ENCODE assay signal across 15 cellular contexts in the genomic region with DNA sequence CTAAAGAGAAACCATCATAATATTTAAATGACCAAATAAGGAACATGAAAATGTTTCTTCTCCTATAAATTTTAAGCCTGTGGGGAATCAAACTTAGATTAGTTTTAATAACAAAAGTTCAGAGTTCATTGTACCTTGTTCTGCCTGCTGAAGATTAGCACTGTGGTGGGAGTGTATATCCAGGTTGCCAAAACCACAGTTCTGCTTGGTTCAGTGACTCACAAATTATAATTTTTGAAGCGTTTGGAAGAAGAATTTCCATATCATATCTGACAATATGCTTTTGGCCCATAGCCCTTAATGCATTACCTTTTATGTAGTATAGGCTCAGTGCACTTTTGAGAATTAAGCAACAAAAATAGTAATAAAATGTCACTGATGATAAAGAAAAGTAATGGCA.
"Had no signal": no experiment of that assay in that cellular context is flagged by ENCODE, and none has a peak within 500 bp of the region (broad histone marks: within the 10 kb centered on the region; RNA-seq: fewer than 3 reads in every experiment).

No MANE protein-coding gene starts in this region.

- DNase-seq: activated CD4-positive, alpha-beta T cell treated with anti-CD3 and anti-CD28 coated beads, Interleukin-2, amount 10 ng/mL, durations not matched to agents 7 days and 5 days; activated CD4-positive, CD25-positive, alpha-beta regulatory T cell; activated CD8-positive, alpha-beta memory T cell treated with anti-CD3 and anti-CD28 coated beads, Interleukin-2, amount 50 U/mL, for 48 hours; activated gamma-delta T cell treated with Interleukin-2 at 50 U/mL for 16 hours; activated T-cell treated with anti-CD3 and anti-CD28 coated beads, Interleukin-2, amount 50 U/mL, for 72 hours; hippocampal formation; left ventricle myocardium superior; mesendoderm; nephron progenitor cell; spleen; stomach; testis; upper lobe of left lung had no signal

- H3K4me3 ChIP-seq: prostate gland, spleen, stomach, testis, upper lobe of left lung had no signal

- H3K27me3 Mint-ChIP-seq: activated CD4-positive, alpha-beta T cell treated with anti-CD3 and anti-CD28 coated beads, Interleukin-2, amount 10 ng/mL, durations not matched to agents 7 days and 5 days had no signal

- H3K36me3 Mint-ChIP-seq: activated naive CD8-positive, alpha-beta T cell had no signal

- H3K27ac Mint-ChIP-seq: activated CD4-positive, alpha-beta T cell treated with anti-CD3 and anti-CD28 coated beads, Interleukin-2, amount 10 ng/mL, durations not matched to agents 7 days and 5 days; activated naive CD8-positive, alpha-beta T cell; activated T-cell treated with anti-CD3 and anti-CD28 coated beads, Interleukin-2, amount 50 U/mL, for 72 hours had no signal

- H3K9me3 Mint-ChIP-seq: activated T-cell treated with anti-CD3 and anti-CD28 coated beads, Interleukin-2, amount 50 U/mL, for 72 hours; nephron progenitor cell had no signal

- H3K4me1 Mint-ChIP-seq: activated CD4-positive, alpha-beta T cell treated with anti-CD3 and anti-CD28 coated beads, Interleukin-2, amount 10 ng/mL, durations not matched to agents 7 days and 5 days had no signal

- ATAC-seq: activated T-cell treated with anti-CD3 and anti-CD28 coated beads, Interleukin-2, amount 50 U/mL, for 72 hours; left ventricle myocardium superior had no signal

- H3K4me3 Mint-ChIP-seq: activated CD4-positive, alpha-beta T cell treated with anti-CD3 and anti-CD28 coated beads, Interleukin-2, amount 10 ng/mL, durations not matched to agents 7 days and 5 days; activated naive CD8-positive, alpha-beta T cell; activated T-cell treated with anti-CD3 and anti-CD28 coated beads, Interleukin-2, amount 50 U/mL, for 72 hours; nephron progenitor cell had no signal
